24 cellular contexts compared by ENCODE assay signal in the genomic region with DNA sequence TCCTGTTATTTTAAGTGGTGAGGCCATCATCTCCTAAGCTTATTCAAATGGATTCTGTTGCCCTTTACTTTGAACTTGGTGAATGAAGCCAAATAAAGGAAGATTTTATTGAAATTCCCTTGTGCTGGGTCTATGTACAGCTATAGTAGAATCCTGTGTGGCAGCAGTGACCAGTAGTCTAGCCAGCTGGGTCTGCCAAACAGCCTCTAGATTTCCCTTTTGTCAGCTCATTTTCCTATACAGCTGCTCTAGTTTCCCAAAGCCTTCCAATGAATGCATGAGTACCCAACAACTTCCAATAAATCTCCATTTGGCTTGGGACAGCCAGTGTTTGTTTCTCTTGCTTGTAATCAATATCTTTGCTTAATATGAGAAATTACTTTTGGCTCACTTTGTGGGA. TPM values are rescaled to one million over a fixed set of nuclear protein-coding genes. Genes with fewer than 3 reads are reported as not detected.
DNase-seq lines count a peak whose midpoint lies in the region; ATAC-seq, FAIRE-seq and TF ChIP-seq lines count a peak whose summit lies in the region.
"Had no signal": no experiment of that assay in that cellular context is flagged by ENCODE, and none has a peak within 500 bp of the region (broad histone marks: within the 10 kb centered on the region; RNA-seq: fewer than 3 reads in every experiment).

No MANE protein-coding gene starts in this region.

- no peak overlapping the region for H3K4me3 ChIP-seq in pancreas
- no peak overlapping the region for H3K4me3 ChIP-seq in hepatocyte
- H3K4me3 ChIP-seq: GM23338 had no signal

- H3K27ac ChIP-seq in pancreas (no peak overlapping the region), hepatocyte (no peak overlapping the region)
- H3K27ac ChIP-seq: RWPE1 had no signal

- peak in 3 of 4 donors; percentile 35 to 66 (median 38) for ATAC-seq in pancreas
- ATAC-seq in GM21423 (IDR thresholded peaks at IDR 0.05; ENCODE audit: unreplicated experiment) = no peak
- ATAC-seq: GM23338, Panc1, T-cell had no signal

- H3K36me3 ChIP-seq in pancreas (no peaks in the 10 kb centered on the region), hepatocyte (replicated peaks; ENCODE audit: insufficient read depth, low read depth) (no peaks in the 10 kb centered on the region)

- DNase-seq in NCI-H1092 treated with DMSO at 0.1 percent for 48 hours (lab: John Stamatoyannopoulos, UW) = peak; percentile 6
- DNase-seq in NCI-H1092 (lab: John Stamatoyannopoulos, UW) = no peak
- peak; percentile 18 to 57 for DNase-seq in NCI-H526 (lab: John Stamatoyannopoulos, UW)
- DNase-seq in left kidney (ENCODE audit: low read depth, low spot score) = peak; percentile 12
- no peak for DNase-seq in pancreas
- no peak for DNase-seq in hepatocyte (ENCODE audit: low spot score)
- no peak for DNase-seq in NCI-H510A (lab: John Stamatoyannopoulos, UW)
- DNase-seq: 8988T, Calu3, H9, NCI-H1105 treated with DMSO at 0.1 percent for 48 hours, NCI-H146, NCI-H1930, NCI-H2107, NCI-H2227 treated with DMSO at 0.1 percent for 48 hours, NCI-H774, SHP77, T-cell had no signal

- intact Hi-C loops in pancreas (cut with DNase I) = no loop called here

- FAIRE-seq in pancreas (lab: Jason Lieb, UNC) = no peak
- FAIRE-seq: GM18507 had no signal

- no peaks in the 10 kb centered on the region for H4K20me1 ChIP-seq in hepatocyte (ENCODE audit: insufficient read depth, poor library complexity, severe bottlenecking)

- peaks cover 0 to 4% (median 0%) of the 10 kb centered on the region in 4 donors for H3K27me3 ChIP-seq in pancreas
- no peaks in the 10 kb centered on the region for H3K27me3 ChIP-seq in hepatocyte

- no peak overlapping the region for H3K4me2 ChIP-seq in hepatocyte
- H3K4me2 ChIP-seq: GM23338 had no signal

- H3K9me3 ChIP-seq in pancreas (no peaks in the 10 kb centered on the region), hepatocyte (ENCODE audit: low read depth) (no peaks in the 10 kb centered on the region)

- no peaks in the 10 kb centered on the region for H3K9me2 ChIP-seq in hepatocyte (replicated peaks; ENCODE audit: insufficient read depth)

- TF ChIP-seq CTCF in pancreas (IDR thresholded peaks at IDR 0.05) = no peak
- TF ChIP-seq CTCF in hepatocyte (IDR thresholded peaks at IDR 0.05; ENCODE audit: poor library complexity) = no peak

- H2AFZ ChIP-seq in hepatocyte = no peak overlapping the region
- H2AFZ ChIP-seq: GM23338 had no signal

- no peaks in the 10 kb centered on the region for H3K79me2 ChIP-seq in hepatocyte

- H3K4me1 ChIP-seq in pancreas = peaks cover 10 to 12% (median 11%) of the 10 kb centered on the region in 3 donors
- H3K4me1 ChIP-seq in hepatocyte (ENCODE audit: insufficient read depth) = no peaks in the 10 kb centered on the region

RNA-seq across cellular contexts. Expression of gene SCN9A, which starts 43.7 kb away (rescaled TPM):
- total RNA-seq in pancreas = 10 to 100 TPM in 1 of 6 donors, 1 to 10 TPM in 5; 2.8 to 20.5 (median 3.6) TPM
- polyA plus RNA-seq in pancreas = 1 to 10 TPM; 1.6 to 3.3 TPM
- 9.0 and 11.7 TPM in 2 replicates for total RNA-seq in hepatocyte
- polyA plus RNA-seq in hepatocyte = 4.1 and 5.1 TPM in 2 replicates
- total RNA-seq: G401 had no signal

Comparison
In these comparisons a context has a peak if more than half of its experiments do, and no peak if none do; other contexts are left out.
1. DNase-seq: peak in NCI-H1092 treated with DMSO at 0.1 percent for 48 hours (single experiment), NCI-H526 (2 of 2) and left kidney (single experiment); none in NCI-H1092 (single experiment), pancreas (0 of 6), hepatocyte (single experiment) and NCI-H510A (single experiment).